Comparison of ENCODE assay signal across 14 cellular contexts in the genomic region with DNA sequence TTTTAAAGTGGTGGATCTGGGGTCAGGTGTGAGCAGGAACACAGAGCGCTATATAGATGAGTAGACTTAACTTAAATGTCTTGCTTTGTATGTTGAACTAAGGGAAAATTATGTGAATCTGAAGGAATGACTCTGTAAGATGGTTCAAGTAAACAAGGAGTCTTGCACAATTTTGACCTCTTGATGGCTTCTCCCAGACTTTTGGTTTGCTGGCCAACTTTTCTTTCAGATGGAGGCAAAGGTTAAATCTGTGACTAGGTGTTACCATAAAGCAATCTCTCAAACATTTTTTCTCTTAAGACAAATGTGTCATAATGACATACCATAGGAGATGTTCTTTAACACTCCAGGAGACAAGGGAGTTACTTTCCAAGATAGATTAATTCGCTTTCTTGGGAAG.
"Had no signal": no experiment of that assay in that cellular context is flagged by ENCODE, and none has a peak within 500 bp of the region (broad histone marks: within the 10 kb centered on the region; RNA-seq: fewer than 3 reads in every experiment).

No MANE protein-coding gene starts in this region.

- H3K27me3 ChIP-seq: colonic mucosa, foreskin keratinocyte, ovary, right atrium auricular region, sigmoid colon, stomach had no signal

- ATAC-seq: left colon had no signal

- H3K9me3 ChIP-seq: colonic mucosa, ovary, right atrium auricular region, sigmoid colon, stomach, thoracic aorta had no signal

- H3K27ac ChIP-seq: colonic mucosa, foreskin keratinocyte, ovary, right atrium auricular region, sigmoid colon, stomach, thoracic aorta had no signal

- H3K4me3 Mint-ChIP-seq: endodermal cell, mesothelial cell of epicardium, natural killer cell, neural crest cell had no signal

- H3K36me3 Mint-ChIP-seq: mesothelial cell of epicardium, natural killer cell had no signal

- DNase-seq: cerebellar nuclear complex; natural killer cell; sigmoid colon; stimulated activated CD4-positive, alpha-beta T cell treated with anti-CD3 and anti-CD28 coated beads, Interleukin-12 subunit alpha, Interleukin-12 subunit beta, amount 100 ng/mL, for 4 hours; stomach had no signal

- H3K36me3 ChIP-seq: colonic mucosa, ovary, right atrium auricular region, sigmoid colon, stomach, thoracic aorta had no signal

- H3K4me1 ChIP-seq: colonic mucosa, foreskin keratinocyte, right atrium auricular region, sigmoid colon, stomach had no signal

- H3K4me3 ChIP-seq: colonic mucosa, ovary, right atrium auricular region, sigmoid colon, stomach, thoracic aorta had no signal

- H3K4me1 Mint-ChIP-seq: endodermal cell, natural killer cell, neural crest cell had no signal

- H3K9me3 Mint-ChIP-seq: endodermal cell, mesothelial cell of epicardium, natural killer cell, neural crest cell had no signal

- H3K27ac Mint-ChIP-seq: endodermal cell, mesothelial cell of epicardium, natural killer cell had no signal
